8 cellular contexts compared by ENCODE assay signal in the genomic region with DNA sequence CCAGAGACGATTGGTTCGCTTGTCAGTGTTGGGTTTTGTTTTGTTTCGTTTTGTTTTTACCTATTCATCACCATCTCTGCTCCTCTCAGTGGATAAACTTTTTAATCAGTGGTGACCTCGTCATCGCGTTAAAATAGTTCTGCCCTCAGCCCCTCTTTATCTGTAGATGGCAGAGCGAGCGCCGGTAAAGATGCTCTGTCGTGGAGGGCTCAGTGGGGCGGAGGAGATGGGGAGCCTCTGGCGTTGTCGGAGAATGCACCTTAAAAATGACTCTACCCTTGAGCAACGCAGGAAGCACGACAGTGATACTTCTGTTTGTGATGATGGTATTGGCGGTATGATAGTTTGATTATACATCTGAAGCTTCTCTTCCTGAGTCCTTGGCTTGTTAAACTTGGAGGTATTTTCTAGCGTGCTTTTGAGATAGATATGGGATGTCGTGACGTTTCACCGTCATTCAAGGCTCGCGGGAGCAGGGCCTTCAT. TPM values are rescaled to one million over a fixed set of nuclear protein-coding genes. Genes with fewer than 3 reads are reported as not detected.
DNase-seq lines count a peak whose midpoint lies in the region; ATAC-seq and TF ChIP-seq lines count a peak whose summit lies in the region.

No MANE protein-coding gene starts in this region.

- CTCF ChIA-PET in CD8-positive, alpha-beta memory T cell (lab: Charles Lee): interaction anchor here (0.9 to 2.5 kb wide), 7 partner anchors 13 to 154 kb away, joined by 3 to 21 read pairs (median 4); no protein-coding TSS in a partner anchor

- peak overlapping the region; percentile 96 for H3K4me3 ChIP-seq in CD8-positive, alpha-beta memory T cell (ENCODE audit: low read length)
- H3K4me3 ChIP-seq in HUES6 (ENCODE audit: low read depth, low read length): peak overlapping the region; percentile 87
- H3K4me3 ChIP-seq in body of pancreas: peak overlapping the region; percentile 34 to 57

- H3K4me1 ChIP-seq in CD8-positive, alpha-beta memory T cell (ENCODE audit: insufficient read depth, low read length): peaks cover 52% of the 10 kb centered on the region
- H3K4me1 ChIP-seq in HUES6 (ENCODE audit: control insufficient read depth, insufficient read depth, low read length): peaks cover 16% of the 10 kb centered on the region; the same call in 1 of the 2 replicates
- H3K4me1 ChIP-seq in body of pancreas: peaks cover 17% of the 10 kb centered on the region

- peak; percentile 38 to 82 (median 73) for DNase-seq in CD8-positive, alpha-beta memory T cell
- DNase-seq in T-helper 2 cell treated with Interferon-gamma antibody and Interleukin-4, amounts not matched to agents 5 μg/mL and 100 μg/mL, for 36 hours (ENCODE audit: low spot score): peak; percentile 63
- DNase-seq in body of pancreas: peak in 1 of 4 donors; percentile 28
- peak; percentile 68 for DNase-seq in iris pigment epithelial cell (ENCODE audit: low read depth)
- peak; percentile 43 to 44 for DNase-seq in stimulated activated CD4-positive, alpha-beta T cell treated with anti-CD3 and anti-CD28 coated beads, Interleukin-15, amount 100 ng/mL, for 48 hours (ENCODE audit: low read depth in 2 of 2)
- DNase-seq in GOT3 (lab: John Stamatoyannopoulos, UW): no peak

- H3K27me3 ChIP-seq in CD8-positive, alpha-beta memory T cell (ENCODE audit: insufficient read depth, low read length, poor library complexity, severe bottlenecking): no peaks in the 10 kb centered on the region
- H3K27me3 ChIP-seq in HUES6 (ENCODE audit: control insufficient read depth, insufficient read depth, low read length) (no peaks in the 10 kb centered on the region), body of pancreas (no peaks in the 10 kb centered on the region)

- peak overlapping the region; percentile 93 to 100 (median 98) for H3K27ac Mint-ChIP-seq in CD8-positive, alpha-beta memory T cell
- peak overlapping the region; percentile 96 for H3K27ac Mint-ChIP-seq in T-helper 2 cell treated with Interferon-gamma antibody and Interleukin-4, amounts not matched to agents 5 μg/mL and 100 μg/mL, for 36 hours

- no peaks in the 10 kb centered on the region for H3K9me3 Mint-ChIP-seq in CD8-positive, alpha-beta memory T cell
- H3K9me3 Mint-ChIP-seq in T-helper 2 cell treated with Interferon-gamma antibody and Interleukin-4, amounts not matched to agents 5 μg/mL and 100 μg/mL, for 36 hours: no peaks in the 10 kb centered on the region

- peak overlapping the region; percentile 95 to 99 (median 99) for H3K4me3 Mint-ChIP-seq in CD8-positive, alpha-beta memory T cell
- H3K4me3 Mint-ChIP-seq in T-helper 2 cell treated with Interferon-gamma antibody and Interleukin-4, amounts not matched to agents 5 μg/mL and 100 μg/mL, for 36 hours: peak overlapping the region; percentile 89

- POLR2A ChIA-PET in CD8-positive, alpha-beta memory T cell (lab: Charles Lee): interaction anchor here (0.5 to 1.7 kb wide), 13 partner anchors 9 to 435 kb away, joined by 3 to 12 read pairs (median 4); partner anchors contain the start of gene RASGEF1A

- ATAC-seq in GM21367 (IDR thresholded peaks at IDR 0.05; ENCODE audit: unreplicated experiment) (peak; percentile 26), body of pancreas (peak; percentile 25)

- H3K36me3 ChIP-seq in CD8-positive, alpha-beta memory T cell (ENCODE audit: insufficient read depth, low read length): no peaks in the 10 kb centered on the region
- no peaks in the 10 kb centered on the region for H3K36me3 ChIP-seq in HUES6 (ENCODE audit: control insufficient read depth, insufficient read depth, low read length)
- H3K36me3 ChIP-seq in body of pancreas (replicated peaks in 1 of 2; ENCODE audit: insufficient read depth in 1 of 2, low read depth in 2 of 2): no peaks in the 10 kb centered on the region

- peaks cover 47 to 66% (median 62%) of the 10 kb centered on the region in 3 donors for H3K4me1 Mint-ChIP-seq in CD8-positive, alpha-beta memory T cell
- peaks cover 51% of the 10 kb centered on the region for H3K4me1 Mint-ChIP-seq in T-helper 2 cell treated with Interferon-gamma antibody and Interleukin-4, amounts not matched to agents 5 μg/mL and 100 μg/mL, for 36 hours (ENCODE audit: low read depth)

- peak overlapping the region; percentile 5 for H3K9ac ChIP-seq in HUES6 (ENCODE audit: low read length)

- no peak for TF ChIP-seq CTCF in body of pancreas (IDR thresholded peaks at IDR 0.05)

- H3K27ac ChIP-seq in CD8-positive, alpha-beta memory T cell (ENCODE audit: low read depth, low read length): peak overlapping the region; percentile 92
- no peak overlapping the region for H3K27ac ChIP-seq in HUES6 (ENCODE audit: low read depth, low read length)
- H3K27ac ChIP-seq in body of pancreas: peak overlapping the region; percentile 69 to 87 (median 82)

- 0% methylated on average over 21 to 22 of the region's 22 CpGs for WGBS in body of pancreas, 2 donors

- peaks cover 0 to 4% of the 10 kb centered on the region in 2 donors for H3K27me3 Mint-ChIP-seq in CD8-positive, alpha-beta memory T cell
- no peaks in the 10 kb centered on the region for H3K27me3 Mint-ChIP-seq in T-helper 2 cell treated with Interferon-gamma antibody and Interleukin-4, amounts not matched to agents 5 μg/mL and 100 μg/mL, for 36 hours (ENCODE audit: low read depth)

- H3K9me3 ChIP-seq in CD8-positive, alpha-beta memory T cell (ENCODE audit: low read length): no peaks in the 10 kb centered on the region
- H3K9me3 ChIP-seq in HUES6 (ENCODE audit: control insufficient read depth, insufficient read depth, low read depth, low read length) (no peaks in the 10 kb centered on the region), body of pancreas (no peaks in the 10 kb centered on the region)

- intact Hi-C loops in body of pancreas (cut with DNase I): no loop called here

- TF ChIP-seq POLR2A in body of pancreas (IDR thresholded peaks at IDR 0.05): peak in 1 of 3 donors; percentile 5

- peaks cover 0 to 8% (median 0%) of the 10 kb centered on the region in 3 donors for H3K36me3 Mint-ChIP-seq in CD8-positive, alpha-beta memory T cell
- peaks cover 35% of the 10 kb centered on the region for H3K36me3 Mint-ChIP-seq in T-helper 2 cell treated with Interferon-gamma antibody and Interleukin-4, amounts not matched to agents 5 μg/mL and 100 μg/mL, for 36 hours (ENCODE audit: low read depth)

RNA-seq across cellular contexts. Expression of gene CSGALNACT2, which starts 0.6 kb away (rescaled TPM):
- 10 to 100 TPM; 21.0 to 21.7 TPM for total RNA-seq in CD8-positive, alpha-beta memory T cell
- 23.7 TPM for polyA plus RNA-seq in CD8-positive, alpha-beta memory T cell
- 1 to 10 TPM; 6.9 to 9.6 TPM for total RNA-seq in body of pancreas

Comparison
In these comparisons a context has a peak if more than half of its experiments do, and no peak if none do; other contexts are left out.
1. H3K4me3 ChIP-seq: peak in every context shown above with its lines; median percentile 96 in CD8-positive, alpha-beta memory T cell; 87 in HUES6; 46 in body of pancreas.